In genomic region chr2:215386566-215386965, GRCh38 we compare ENCODE assay signal across 19 cellular contexts.
"Had no signal": no experiment of that assay in that cellular context is flagged by ENCODE, and none has a peak within 500 bp of the region (broad histone marks: within the 10 kb centered on the region; RNA-seq: fewer than 3 reads in every experiment).

No MANE protein-coding gene starts in this region.

- H3K4me1 ChIP-seq: colonic mucosa, heart left ventricle, testis, tibial nerve, upper lobe of right lung, vagina had no signal

- FAIRE-seq: frontal cortex had no signal

- H3K9me3 ChIP-seq: colonic mucosa, heart left ventricle, testis, tibial nerve, upper lobe of right lung, vagina had no signal

- H3K27me3 ChIP-seq: colonic mucosa, heart left ventricle, testis, tibial nerve, upper lobe of right lung, vagina had no signal

- H3K27ac ChIP-seq: colonic mucosa, heart left ventricle, testis, tibial nerve, upper lobe of right lung, vagina had no signal

- H3K9me3 Mint-ChIP-seq: endodermal cell; naive thymus-derived CD4-positive, alpha-beta T cell; nephron progenitor cell; stimulated activated memory B cell treated with anti-CD40 and anti-IgM and Interleukin-4, amounts not matched to agents 10 μg/mL and 1 μg/mL and 100 μg/mL, for 72 hours; stimulated activated naive CD8-positive, alpha-beta T cell treated with anti-CD3 and anti-CD28 coated beads, Interleukin-15, Interleukin-2, amounts not matched to agents 100 ng/mL and 50 ng/mL, for 24 hours had no signal

- DNase-seq: colonic mucosa; effector CD4-positive, alpha-beta T cell; endodermal cell; heart left ventricle; hippocampal formation; left colon; naive thymus-derived CD4-positive, alpha-beta T cell; nephron progenitor cell; posterior cingulate gyrus; right cardiac atrium; stimulated activated CD4-positive, alpha-beta T cell treated with anti-CD3 and anti-CD28 coated beads, Interleukin-4, amount 100 ng/mL, for 1 hour; testis; upper lobe of right lung had no signal

- H3K36me3 Mint-ChIP-seq: stimulated activated memory B cell treated with anti-CD40 and anti-IgM and Interleukin-4, amounts not matched to agents 10 μg/mL and 1 μg/mL and 100 μg/mL, for 72 hours had no signal

- H3K27ac Mint-ChIP-seq: endodermal cell; naive thymus-derived CD4-positive, alpha-beta T cell; nephron progenitor cell; stimulated activated memory B cell treated with anti-CD40 and anti-IgM and Interleukin-4, amounts not matched to agents 10 μg/mL and 1 μg/mL and 100 μg/mL, for 72 hours; stimulated activated naive CD8-positive, alpha-beta T cell treated with anti-CD3 and anti-CD28 coated beads, Interleukin-15, Interleukin-2, amounts not matched to agents 100 ng/mL and 50 ng/mL, for 24 hours had no signal

- H3K4me3 Mint-ChIP-seq: endodermal cell; naive thymus-derived CD4-positive, alpha-beta T cell; nephron progenitor cell; stimulated activated memory B cell treated with anti-CD40 and anti-IgM and Interleukin-4, amounts not matched to agents 10 μg/mL and 1 μg/mL and 100 μg/mL, for 72 hours; stimulated activated naive CD8-positive, alpha-beta T cell treated with anti-CD3 and anti-CD28 coated beads, Interleukin-15, Interleukin-2, amounts not matched to agents 100 ng/mL and 50 ng/mL, for 24 hours had no signal

- ATAC-seq: esophagus mucosa; heart left ventricle; left colon; naive thymus-derived CD4-positive, alpha-beta T cell; right cardiac atrium; stimulated activated memory B cell treated with anti-CD40 and anti-IgM and Interleukin-4, amounts not matched to agents 10 μg/mL and 1 μg/mL and 100 μg/mL, for 72 hours; upper lobe of right lung had no signal

- H3K4me1 Mint-ChIP-seq: endodermal cell; naive thymus-derived CD4-positive, alpha-beta T cell; nephron progenitor cell; stimulated activated memory B cell treated with anti-CD40 and anti-IgM and Interleukin-4, amounts not matched to agents 10 μg/mL and 1 μg/mL and 100 μg/mL, for 72 hours had no signal

- H3K4me3 ChIP-seq: colonic mucosa, heart left ventricle, testis, tibial nerve, upper lobe of right lung, vagina had no signal

- H3K27me3 Mint-ChIP-seq: stimulated activated memory B cell treated with anti-CD40 and anti-IgM and Interleukin-4, amounts not matched to agents 10 μg/mL and 1 μg/mL and 100 μg/mL, for 72 hours had no signal
